1 cellular context compared by ENCODE assay signal in genomic region chr17:72465191-72466024, GRCh38.
TF ChIP-seq lines count a peak whose summit lies in the region.

No MANE protein-coding gene starts in this region.

TF ChIP-seq in GM12878, 131 proteins besides CTCF, POLR2A, EP300 and RAD21 (continued from another document and continues in another):
- TF ChIP-seq ZNF592 (IDR thresholded peaks at IDR 0.05) = peak; percentile 14; the same call in 1 of the 2 replicates
- no peak for TF ChIP-seq NFXL1 (IDR thresholded peaks at IDR 0.05; ENCODE audit: borderline replicate concordance)
- peak; percentile 64; the same call in 1 of the 2 replicates for TF ChIP-seq RELB (IDR thresholded peaks at IDR 0.05; ENCODE audit: low read depth)
- no peak for TF ChIP-seq SMAD5 (IDR thresholded peaks at IDR 0.05; ENCODE audit: low read depth)
- no peak for TF ChIP-seq RELA (IDR thresholded peaks at IDR 0.05; ENCODE audit: borderline replicate concordance, partially characterized antibody)
- no peak for TF ChIP-seq ZSCAN29 (IDR thresholded peaks at IDR 0.05)
- peak; percentile 96 for TF ChIP-seq BCL11A (IDR thresholded peaks at IDR 0.05; ENCODE audit: low read depth, low read length)
- peak; percentile 76; the same call in 1 of the 2 replicates for TF ChIP-seq JUND (IDR thresholded peaks at IDR 0.05; ENCODE audit: low read depth, low read length)
- TF ChIP-seq HCFC1 (IDR thresholded peaks at IDR 0.05; ENCODE audit: low read length) = no peak
- TF ChIP-seq ZBTB4 (CRISPR knock-in tag; IDR thresholded peaks at IDR 0.05) = no peak
- peak; percentile 51; the same call in 1 of the 2 replicates for TF ChIP-seq RUNX3 (IDR thresholded peaks at IDR 0.05; ENCODE audit: low read length)
- TF ChIP-seq ATF7 (IDR thresholded peaks at IDR 0.05; ENCODE audit: low read depth) = peak; percentile 96
- peak; percentile 68 for TF ChIP-seq MTA2 (IDR thresholded peaks at IDR 0.05; ENCODE audit: low read depth)
- peak; percentile 100 for TF ChIP-seq BCL3 (IDR thresholded peaks at IDR 0.05; ENCODE audit: borderline replicate concordance, insufficient read depth, low read depth, low read length, poor library complexity, severe bottlenecking)
- no peak for TF ChIP-seq BCLAF1 (IDR thresholded peaks at IDR 0.05)
- peak; percentile 83 for TF ChIP-seq TCF3 (IDR thresholded peaks at IDR 0.05; ENCODE audit: borderline replicate concordance, insufficient read depth, low read depth, low read length)
- TF ChIP-seq FOXM1 (IDR thresholded peaks at IDR 0.05; ENCODE audit: low read depth, low read length) = peak; percentile 88; the same call in 1 of the 2 replicates
- no peak for TF ChIP-seq PRDM15 (CRISPR knock-in tag; IDR thresholded peaks at IDR 0.05)
- TF ChIP-seq ELK1 (IDR thresholded peaks at IDR 0.05; ENCODE audit: low read depth, low read length) = no peak
- 0 out of 2 replicates have a peak, but pooled peaks have one; percentile 48 for TF ChIP-seq BMI1 (IDR thresholded peaks at IDR 0.05; ENCODE audit: borderline replicate concordance)
- peak; percentile 67 for TF ChIP-seq NR2F1 (conservative IDR thresholded peaks at IDR 0.05)
- no peak for TF ChIP-seq USF1 (IDR thresholded peaks at IDR 0.05; ENCODE audit: borderline replicate concordance, extremely low read length, insufficient read depth, low read depth, low read length)
- TF ChIP-seq CREM (IDR thresholded peaks at IDR 0.05; ENCODE audit: low read depth) = peak; percentile 82
- TF ChIP-seq USF2 (IDR thresholded peaks at IDR 0.05; ENCODE audit: borderline replicate concordance, low read depth, low read length) = no peak
- peak; percentile 81; the same call in 1 of the 2 replicates for TF ChIP-seq POLR2AphosphoS2 (IDR thresholded peaks at IDR 0.05; ENCODE audit: low read depth, low read length)
- TF ChIP-seq BRCA1 (IDR thresholded peaks at IDR 0.05; ENCODE audit: low read depth, low read length) = no peak
- TF ChIP-seq ZNF687 (IDR thresholded peaks at IDR 0.05) = no peak; the same call in none of the 2 replicates
- TF ChIP-seq PAX8 (IDR thresholded peaks at IDR 0.05) = no peak
